Comparison of ENCODE assay signal across 8 cellular contexts in genomic region chr21:36981049-36981391, GRCh38. TPM values are rescaled to one million over a fixed set of nuclear protein-coding genes. Genes with fewer than 3 reads are reported as not detected.
DNase-seq lines count a peak whose midpoint lies in the region; ATAC-seq and TF ChIP-seq lines count a peak whose summit lies in the region.
"Had no signal": no experiment of that assay in that cellular context is flagged by ENCODE, and none has a peak within 500 bp of the region (broad histone marks: within the 10 kb centered on the region; RNA-seq: fewer than 3 reads in every experiment).

No MANE protein-coding gene starts in this region.

- H3K9me2 ChIP-seq in hepatocyte (replicated peaks; ENCODE audit: insufficient read depth) = no peaks in the 10 kb centered on the region

- peak overlapping the region; percentile 67 for H2AFZ ChIP-seq in hepatocyte

- H4K20me1 ChIP-seq in hepatocyte (ENCODE audit: insufficient read depth, poor library complexity, severe bottlenecking) = no peaks in the 10 kb centered on the region

- no peaks in the 10 kb centered on the region for H3K36me3 Mint-ChIP-seq in activated B cell treated with CpG ODN at 0.5 μM for 24 hours (ENCODE audit: low read depth)

- H3K27me3 ChIP-seq in H7 (ENCODE audit: control insufficient read depth, insufficient read depth, low read length) (peaks cover 12% of the 10 kb centered on the region), hepatocyte (no peaks in the 10 kb centered on the region), foreskin keratinocyte (no peaks in the 10 kb centered on the region)

- intact Hi-C loops in activated B cell treated with CpG ODN at 0.5 μM for 24 hours (cut with micrococcal nuclease) = loop anchor here (10.0 kb wide), 1 partner anchor 826 kb away; the partner anchor contains the start of gene DOP1B

- POLR2A ChIA-PET in activated B cell treated with CpG ODN at 0.5 μM for 24 hours (lab: Charles Lee) = interaction anchor here (1.0 kb wide), 1 partner anchor 8 kb away, joined by 5 read pairs; no protein-coding TSS in a partner anchor

- peaks cover 24% of the 10 kb centered on the region for H3K4me1 Mint-ChIP-seq in activated B cell treated with CpG ODN at 0.5 μM for 24 hours

- H3K36me3 ChIP-seq in H7 (replicated peaks; ENCODE audit: control insufficient read depth, insufficient read depth, low read length) (no peaks in the 10 kb centered on the region), hepatocyte (replicated peaks; ENCODE audit: insufficient read depth, low read depth) (no peaks in the 10 kb centered on the region)

- peak overlapping the region; percentile 81 for H3K4me3 Mint-ChIP-seq in activated B cell treated with CpG ODN at 0.5 μM for 24 hours

- TF ChIP-seq CTCF in activated B cell treated with CpG ODN at 0.5 μM for 24 hours (IDR thresholded peaks at IDR 0.05) (no peak), hepatocyte (IDR thresholded peaks at IDR 0.05; ENCODE audit: poor library complexity) (no peak), foreskin keratinocyte (conservative IDR thresholded peaks at IDR 0.05) (no peak)

- CTCF ChIA-PET in activated B cell treated with CpG ODN at 0.5 μM for 24 hours (lab: Charles Lee) = interaction anchor here (1.0 kb wide), 1 partner anchor 14 kb away, joined by 3 read pairs; the partner anchor contains the start of gene HLCS

- H3K4me1 ChIP-seq in hepatocyte (ENCODE audit: insufficient read depth) (no peaks in the 10 kb centered on the region), foreskin keratinocyte (no peaks in the 10 kb centered on the region)

- H3K79me2 ChIP-seq in hepatocyte = no peaks in the 10 kb centered on the region

- no peaks in the 10 kb centered on the region for H3K9me3 ChIP-seq in hepatocyte (ENCODE audit: low read depth)

- WGBS in hepatocyte (ENCODE audit: low lambda C conversion rate, missing lambda C conversion rate) = 23% methylated on average over 2 of the region's 2 CpGs

- ATAC-seq in activated B cell treated with CpG ODN at 0.5 μM for 24 hours (ENCODE audit: low read depth) = peak; percentile 6
- ATAC-seq in GM19463 (IDR thresholded peaks at IDR 0.05; ENCODE audit: unreplicated experiment) = no peak
- ATAC-seq in foreskin keratinocyte = no peak

- H3K9me3 Mint-ChIP-seq in activated B cell treated with CpG ODN at 0.5 μM for 24 hours = no peaks in the 10 kb centered on the region

- H3K27ac ChIP-seq in hepatocyte (no peak overlapping the region), skin epidermis (peak overlapping the region in 6 of 21 experiments; percentile 14 to 72 (median 46)), foreskin keratinocyte (no peak overlapping the region)
- H3K27ac ChIP-seq: HL-60 had no signal

- peak overlapping the region; percentile 30 for H3K27ac Mint-ChIP-seq in activated B cell treated with CpG ODN at 0.5 μM for 24 hours

- H3K27me3 Mint-ChIP-seq in activated B cell treated with CpG ODN at 0.5 μM for 24 hours = peaks cover 4% of the 10 kb centered on the region

- peak overlapping the region; percentile 61 for H3K4me3 ChIP-seq in H7 (ENCODE audit: insufficient read depth, low read depth, low read length)
- H3K4me3 ChIP-seq in hepatocyte = no peak overlapping the region
- H3K4me3 ChIP-seq in skin epidermis = peak overlapping the region in 6 of 7 experiments; percentile 17 to 47 (median 32)

- DNase-seq in H7 (no peak), activated B cell treated with CpG ODN at 0.5 μM for 24 hours (no peak), hepatocyte (ENCODE audit: low spot score) (no peak), NCI-H446 (lab: John Stamatoyannopoulos, UW) (no peak), foreskin keratinocyte (no peak)

- H3K4me2 ChIP-seq in hepatocyte = peak overlapping the region; percentile 95

RNA-seq across cellular contexts. Expression of gene HLCS, which starts 14.6 kb away (rescaled TPM):
- total RNA-seq in H7 (2014; rRNA removed; shearing (Covaris generic)) = 13.0 and 14.3 TPM in 2 replicates
- total RNA-seq in activated B cell treated with CpG ODN at 0.5 μM for 24 hours = 8.1 and 10.6 TPM in 2 replicates
- 16.7 and 30.4 TPM in 2 replicates for total RNA-seq in hepatocyte
- polyA plus RNA-seq in hepatocyte = 9.2 and 10.6 TPM in 2 replicates
- 15.2 and 16.3 TPM in 2 replicates for total RNA-seq in foreskin keratinocyte
- 3.3 and 3.9 TPM in 2 replicates for polyA plus RNA-seq in foreskin keratinocyte

RNA-seq across cellular contexts. Expression of gene RIPPLY3, which starts 25.5 kb away (rescaled TPM):
- 0.52 and 0.94 TPM in 2 replicates for total RNA-seq in H7 (2014; rRNA removed; shearing (Covaris generic))
- total RNA-seq in activated B cell treated with CpG ODN at 0.5 μM for 24 hours (not detected in 2 replicates), hepatocyte (0.17 TPM in 1 of 2 replicates, not detected in the other), foreskin keratinocyte (0.78 and 0.88 TPM in 2 replicates)
- polyA plus RNA-seq in hepatocyte (0.11 and 1.0 TPM in 2 replicates), foreskin keratinocyte (0.53 and 0.56 TPM in 2 replicates)
